ENCODE assay signal across 15 cellular contexts in the genomic region with DNA sequence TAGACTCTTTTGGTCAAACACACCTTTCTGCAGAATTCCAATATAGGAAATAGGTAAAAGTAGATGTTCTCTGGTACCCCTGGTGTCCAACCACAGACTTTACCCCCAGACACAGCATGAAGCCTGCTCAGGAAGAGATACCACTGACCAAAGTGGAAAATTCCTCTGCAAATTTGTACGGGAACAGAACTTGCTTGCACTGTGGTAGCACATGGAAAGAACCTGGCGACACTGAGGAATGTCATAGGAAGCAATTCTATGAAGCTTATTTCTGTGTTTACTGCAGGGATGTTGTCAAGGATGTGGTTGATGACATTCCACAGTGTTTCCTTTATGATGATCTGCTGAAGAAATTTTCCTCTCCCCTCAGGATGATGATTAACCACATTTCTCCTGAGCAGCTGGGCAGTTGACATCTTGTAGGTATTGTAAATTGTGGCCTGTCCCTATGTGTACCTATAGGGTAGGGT. TPM values are rescaled to one million over a fixed set of nuclear protein-coding genes. Genes with fewer than 3 reads are reported as not detected.
DNase-seq lines count a peak whose midpoint lies in the region; ATAC-seq and TF ChIP-seq lines count a peak whose summit lies in the region.
"Had no signal": no experiment of that assay in that cellular context is flagged by ENCODE, and none has a peak within 500 bp of the region (broad histone marks: within the 10 kb centered on the region; RNA-seq: fewer than 3 reads in every experiment).

No MANE protein-coding gene starts in this region.

- H3K4me3 Mint-ChIP-seq in T-cell: no peak overlapping the region
- H3K4me3 Mint-ChIP-seq: activated CD8-positive, alpha-beta T cell treated with anti-CD3 and anti-CD28 coated beads for 36 hours; naive B cell had no signal

- H3K4me3 ChIP-seq in brain microvascular endothelial cell (ENCODE audit: low read depth, low read length) (no peak overlapping the region), liver (ENCODE audit: low read depth in 1 of 3, low read length in 3 of 3) (no peak overlapping the region), testis (no peak overlapping the region)
- H3K4me3 ChIP-seq: heart left ventricle had no signal

- TF ChIP-seq RAD21 in liver (IDR thresholded peaks at IDR 0.05): peak in 1 of 2 donors; percentile 23

- H3K36me3 ChIP-seq in brain microvascular endothelial cell (replicated peaks) (no peaks in the 10 kb centered on the region), liver (ENCODE audit: control insufficient read depth in 4 of 4, insufficient read depth in 3 of 4, low read depth in 1 of 4, low read length in 3 of 4) (no peaks in the 10 kb centered on the region), testis (ENCODE audit: low read depth, missing control alignments) (no peaks in the 10 kb centered on the region)
- H3K36me3 ChIP-seq: heart left ventricle had no signal

- H3K4me1 Mint-ChIP-seq in T-cell: no peaks in the 10 kb centered on the region

- H3K9me3 ChIP-seq in liver (ENCODE audit: control insufficient read depth in 4 of 4, low read length in 3 of 4) (no peaks in the 10 kb centered on the region), testis (no peaks in the 10 kb centered on the region)
- H3K9me3 ChIP-seq: SK-N-SH had no signal

- intact Hi-C loops in testis (cut with DNase I; ENCODE audit: low total_unique reads): no loop called here

- no peaks in the 10 kb centered on the region for H3K9me3 Mint-ChIP-seq in T-cell
- H3K9me3 Mint-ChIP-seq: activated CD8-positive, alpha-beta T cell treated with anti-CD3 and anti-CD28 coated beads for 36 hours had no signal

- ATAC-seq in HG03108 (IDR thresholded peaks at IDR 0.05; ENCODE audit: unreplicated experiment): peak; percentile 13
- no peak for ATAC-seq in HG03469 (IDR thresholded peaks at IDR 0.05; ENCODE audit: unreplicated experiment)
- no peak for ATAC-seq in T-cell (replicated peaks in 1 of 4)
- ATAC-seq: activated CD8-positive, alpha-beta T cell treated with anti-CD3 and anti-CD28 coated beads for 36 hours; heart left ventricle had no signal

- H3K27me3 ChIP-seq in brain microvascular endothelial cell (replicated peaks) (no peaks in the 10 kb centered on the region), liver (ENCODE audit: control insufficient read depth in 4 of 4, insufficient read depth in 4 of 4, low read length in 3 of 4) (no peaks in the 10 kb centered on the region), testis (no peaks in the 10 kb centered on the region)
- H3K27me3 ChIP-seq: heart left ventricle had no signal

- peak overlapping the region; percentile 57 for H3K27ac ChIP-seq in brain microvascular endothelial cell
- H3K27ac ChIP-seq in liver (ENCODE audit: low read depth in 1 of 2, low read length in 2 of 2): peak overlapping the region; percentile 93 to 95
- no peak overlapping the region for H3K27ac ChIP-seq in testis
- H3K27ac ChIP-seq: C4-2B, heart left ventricle had no signal

- DNase-seq in ELR (ENCODE audit: low read depth) (peak; percentile 70), brain microvascular endothelial cell (peak; percentile 80), testis (no peak), T-cell (no peak), DMS114 treated with DMSO at 0.1 percent for 48 hours (lab: John Stamatoyannopoulos, UW; ENCODE audit: unreplicated experiment) (no peak)
- DNase-seq: activated CD8-positive, alpha-beta T cell treated with anti-CD3 and anti-CD28 coated beads for 36 hours; anterior cingulate cortex; heart left ventricle; NCI-H2171 treated with DMSO at 0.1 percent for 48 hours; SK-N-SH had no signal

- peak overlapping the region; percentile 32 to 57 for H3K9ac ChIP-seq in liver (ENCODE audit: low read depth in 1 of 2, low read length in 2 of 2)
- H3K9ac ChIP-seq: SK-N-SH had no signal

- CTCF ChIA-PET in T-cell (lab: Charles Lee): no interaction called here

- no peak for TF ChIP-seq CTCF in brain microvascular endothelial cell (IDR thresholded peaks at IDR 0.05; ENCODE audit: low read depth, low read length, missing control alignments)
- TF ChIP-seq CTCF in liver (IDR thresholded peaks at IDR 0.05; ENCODE audit: low read depth, low read length, missing input control): no peak
- no peak for TF ChIP-seq CTCF in testis (IDR thresholded peaks at IDR 0.05)

- H3K27ac Mint-ChIP-seq in T-cell: no peak overlapping the region
- H3K27ac Mint-ChIP-seq: activated CD8-positive, alpha-beta T cell treated with anti-CD3 and anti-CD28 coated beads for 36 hours had no signal

- H3K36me3 Mint-ChIP-seq in T-cell: no peaks in the 10 kb centered on the region
- H3K36me3 Mint-ChIP-seq: naive B cell had no signal

- TF ChIP-seq POLR2A in testis (IDR thresholded peaks at IDR 0.05): no peak

- POLR2A ChIA-PET in T-cell (lab: Charles Lee): no interaction called here

- in situ Hi-C loops in brain microvascular endothelial cell (cut with HindIII; ENCODE audit: low pct_ligation_motif_present, low sequenced_read_pairs): no loop called here

- 28% methylated on average over 2 of the region's 2 CpGs for WGBS in liver
- WGBS in testis, 2 donors: 80 to 87% methylated on average over 2 of the region's 2 CpGs

- H3K4me1 ChIP-seq in liver (ENCODE audit: control insufficient read depth in 4 of 4, insufficient read depth in 4 of 4, low read length in 3 of 4): peaks cover 5 to 21% (median 15%) of the 10 kb centered on the region in 4 donors
- no peaks in the 10 kb centered on the region for H3K4me1 ChIP-seq in testis
- H3K4me1 ChIP-seq: heart left ventricle had no signal

- no peaks in the 10 kb centered on the region for H3K27me3 Mint-ChIP-seq in T-cell
- H3K27me3 Mint-ChIP-seq: activated CD8-positive, alpha-beta T cell treated with anti-CD3 and anti-CD28 coated beads for 36 hours had no signal

TF ChIP-seq in liver, 16 proteins besides CTCF, POLR2A, EP300 and RAD21 (continues in another document):
- TF ChIP-seq, protein P1, sequence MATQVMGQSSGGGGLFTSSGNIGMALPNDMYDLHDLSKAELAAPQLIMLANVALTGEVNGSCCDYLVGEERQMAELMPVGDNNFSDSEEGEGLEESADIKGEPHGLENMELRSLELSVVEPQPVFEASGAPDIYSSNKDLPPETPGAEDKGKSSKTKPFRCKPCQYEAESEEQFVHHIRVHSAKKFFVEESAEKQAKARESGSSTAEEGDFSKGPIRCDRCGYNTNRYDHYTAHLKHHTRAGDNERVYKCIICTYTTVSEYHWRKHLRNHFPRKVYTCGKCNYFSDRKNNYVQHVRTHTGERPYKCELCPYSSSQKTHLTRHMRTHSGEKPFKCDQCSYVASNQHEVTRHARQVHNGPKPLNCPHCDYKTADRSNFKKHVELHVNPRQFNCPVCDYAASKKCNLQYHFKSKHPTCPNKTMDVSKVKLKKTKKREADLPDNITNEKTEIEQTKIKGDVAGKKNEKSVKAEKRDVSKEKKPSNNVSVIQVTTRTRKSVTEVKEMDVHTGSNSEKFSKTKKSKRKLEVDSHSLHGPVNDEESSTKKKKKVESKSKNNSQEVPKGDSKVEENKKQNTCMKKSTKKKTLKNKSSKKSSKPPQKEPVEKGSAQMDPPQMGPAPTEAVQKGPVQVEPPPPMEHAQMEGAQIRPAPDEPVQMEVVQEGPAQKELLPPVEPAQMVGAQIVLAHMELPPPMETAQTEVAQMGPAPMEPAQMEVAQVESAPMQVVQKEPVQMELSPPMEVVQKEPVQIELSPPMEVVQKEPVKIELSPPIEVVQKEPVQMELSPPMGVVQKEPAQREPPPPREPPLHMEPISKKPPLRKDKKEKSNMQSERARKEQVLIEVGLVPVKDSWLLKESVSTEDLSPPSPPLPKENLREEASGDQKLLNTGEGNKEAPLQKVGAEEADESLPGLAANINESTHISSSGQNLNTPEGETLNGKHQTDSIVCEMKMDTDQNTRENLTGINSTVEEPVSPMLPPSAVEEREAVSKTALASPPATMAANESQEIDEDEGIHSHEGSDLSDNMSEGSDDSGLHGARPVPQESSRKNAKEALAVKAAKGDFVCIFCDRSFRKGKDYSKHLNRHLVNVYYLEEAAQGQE (IDR thresholded peaks at IDR 0.05): peak; percentile 27
- TF ChIP-seq GABPA (IDR thresholded peaks at IDR 0.05 in 1 of 2, conservative IDR thresholded peaks at IDR 0.05 in 1 of 2) (peak in 1 of 2 donors; percentile 26), HNF4A (conservative IDR thresholded peaks at IDR 0.05) (peak; percentile 74 to 87), YY1 (IDR thresholded peaks at IDR 0.05) (peak; percentile 48), JUND (IDR thresholded peaks at IDR 0.05) (no peak), TAF1 (conservative IDR thresholded peaks at IDR 0.05) (peak; percentile 34), HNF4G (IDR thresholded peaks at IDR 0.05) (peak; percentile 30), FOXA2 (IDR thresholded peaks at IDR 0.05) (no peak), EGR1 (IDR thresholded peaks at IDR 0.05; ENCODE audit: low read depth in 2 of 2) (peak in 1 of 2 donors; percentile 10), SP1 (IDR thresholded peaks at IDR 0.05) (peak; percentile 93), RXRA (IDR thresholded peaks at IDR 0.05) (peak; percentile 72 to 78)
- TF ChIP-seq, protein P2, sequence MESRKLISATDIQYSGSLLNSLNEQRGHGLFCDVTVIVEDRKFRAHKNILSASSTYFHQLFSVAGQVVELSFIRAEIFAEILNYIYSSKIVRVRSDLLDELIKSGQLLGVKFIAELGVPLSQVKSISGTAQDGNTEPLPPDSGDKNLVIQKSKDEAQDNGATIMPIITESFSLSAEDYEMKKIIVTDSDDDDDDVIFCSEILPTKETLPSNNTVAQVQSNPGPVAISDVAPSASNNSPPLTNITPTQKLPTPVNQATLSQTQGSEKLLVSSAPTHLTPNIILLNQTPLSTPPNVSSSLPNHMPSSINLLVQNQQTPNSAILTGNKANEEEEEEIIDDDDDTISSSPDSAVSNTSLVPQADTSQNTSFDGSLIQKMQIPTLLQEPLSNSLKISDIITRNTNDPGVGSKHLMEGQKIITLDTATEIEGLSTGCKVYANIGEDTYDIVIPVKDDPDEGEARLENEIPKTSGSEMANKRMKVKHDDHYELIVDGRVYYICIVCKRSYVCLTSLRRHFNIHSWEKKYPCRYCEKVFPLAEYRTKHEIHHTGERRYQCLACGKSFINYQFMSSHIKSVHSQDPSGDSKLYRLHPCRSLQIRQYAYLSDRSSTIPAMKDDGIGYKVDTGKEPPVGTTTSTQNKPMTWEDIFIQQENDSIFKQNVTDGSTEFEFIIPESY (IDR thresholded peaks at IDR 0.05): peak; percentile 20
- TF ChIP-seq, protein P3, sequence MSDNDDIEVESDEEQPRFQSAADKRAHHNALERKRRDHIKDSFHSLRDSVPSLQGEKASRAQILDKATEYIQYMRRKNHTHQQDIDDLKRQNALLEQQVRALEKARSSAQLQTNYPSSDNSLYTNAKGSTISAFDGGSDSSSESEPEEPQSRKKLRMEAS (IDR thresholded peaks at IDR 0.05): peak; percentile 78
- TF ChIP-seq, protein P4, sequence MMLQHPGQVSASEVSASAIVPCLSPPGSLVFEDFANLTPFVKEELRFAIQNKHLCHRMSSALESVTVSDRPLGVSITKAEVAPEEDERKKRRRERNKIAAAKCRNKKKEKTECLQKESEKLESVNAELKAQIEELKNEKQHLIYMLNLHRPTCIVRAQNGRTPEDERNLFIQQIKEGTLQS (IDR thresholded peaks at IDR 0.05): no peak

RNA-seq across cellular contexts. Expression of a gene that starts 48.9 kb away (rescaled TPM):
- 1 to 10 TPM in 1 of 2 donors, under 1 TPM in 1; 0.25 to 1.3 TPM for total RNA-seq in liver
- polyA plus RNA-seq in liver: under 1 TPM; 0.25 TPM
- 1 to 10 TPM in 1 of 2 donors, under 1 TPM in 1; 0.93 to 2.0 TPM for total RNA-seq in testis
- polyA plus RNA-seq in testis (ENCODE audit: insufficient read depth, low read depth, low replicate concordance): 1.8 TPM
- total RNA-seq in T-cell: 1 to 10 TPM in 1 of 5 donors, under 1 TPM in 3, not detected in 1; 0.21 to 1.3 (median 0.50) TPM
- total RNA-seq: heart left ventricle had no signal
- polyA plus RNA-seq: heart left ventricle, SK-N-SH had no signal

Comparison
In these comparisons a context has a peak if more than half of its experiments do, and no peak if none do; other contexts are left out.
1. DNase-seq: peak in ELR (single experiment) and brain microvascular endothelial cell (single experiment); none in testis (single experiment), T-cell (0 of 34) and DMS114 treated with DMSO at 0.1 percent for 48 hours (single experiment).
2. H3K27ac ChIP-seq: peak in brain microvascular endothelial cell (single experiment) and liver (2 of 2); none in testis (0 of 2).